In the genomic region with DNA sequence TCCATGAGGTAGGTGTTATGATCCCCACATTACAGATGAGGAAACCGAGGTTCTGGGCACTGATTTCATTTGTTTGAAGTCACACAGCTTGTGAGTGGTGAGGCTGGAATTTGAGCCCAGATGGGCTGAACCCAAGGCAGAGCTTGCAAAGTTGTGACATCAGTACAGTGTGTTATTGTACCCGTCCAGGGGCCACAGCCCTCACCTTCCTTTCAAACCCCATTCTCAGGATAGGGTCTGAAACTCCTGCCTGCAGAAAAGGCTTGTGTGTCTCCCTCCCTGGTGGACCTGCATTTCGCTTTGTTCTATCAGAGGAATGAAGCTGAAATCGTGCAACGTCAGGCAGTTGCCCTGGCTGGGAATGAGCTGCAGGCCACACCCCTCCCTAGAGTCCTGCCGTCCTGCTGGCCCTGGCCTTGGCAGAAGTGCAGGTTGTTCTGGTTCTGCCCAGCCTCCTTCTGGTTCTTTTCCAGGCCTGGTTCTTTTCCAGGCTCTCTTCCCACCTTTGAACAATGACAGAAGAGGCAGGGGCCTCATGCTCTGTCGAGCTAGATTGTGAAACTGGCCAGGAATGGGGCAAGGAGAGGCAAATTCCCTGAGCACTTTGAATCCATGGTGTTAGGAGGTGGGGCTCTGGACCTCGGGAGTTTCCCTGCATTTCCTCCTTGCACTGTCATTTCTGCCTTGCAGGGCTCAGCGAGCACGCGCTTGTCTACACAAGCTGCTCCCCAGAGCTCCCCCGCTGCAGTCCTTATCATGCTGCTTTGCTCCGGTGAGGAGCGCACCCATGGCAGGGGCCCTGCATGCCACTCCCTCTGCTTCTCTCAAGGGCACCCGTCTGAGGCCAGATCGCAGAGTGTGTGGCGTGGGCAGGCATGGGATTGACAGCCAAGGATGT, we compare ENCODE assay signal across 11 cellular contexts. TPM values are rescaled to one million over a fixed set of nuclear protein-coding genes. Genes with fewer than 3 reads are reported as not detected.
DNase-seq lines count a peak whose midpoint lies in the region; ATAC-seq lines count a peak whose summit lies in the region.
"Had no signal": no experiment of that assay in that cellular context is flagged by ENCODE, and none has a peak within 500 bp of the region (broad histone marks: within the 10 kb centered on the region; RNA-seq: fewer than 3 reads in every experiment).

No MANE protein-coding gene starts in this region.

- intact Hi-C loops in sciatic nerve (cut with DNase I) = no loop called here

- peak; percentile 68 for ATAC-seq in sciatic nerve
- no peak for ATAC-seq in HG03196 (IDR thresholded peaks at IDR 0.05; ENCODE audit: unreplicated experiment)
- ATAC-seq in HG03565 (IDR thresholded peaks at IDR 0.05; ENCODE audit: unreplicated experiment) = no peak
- ATAC-seq: activated CD4-positive, CD25-positive, alpha-beta regulatory T cell treated with anti-CD3 and anti-CD28 coated beads, Interleukin-2, amount 50 U/mL, for 24 hours; effector memory CD8-positive, alpha-beta T cell had no signal

- in situ Hi-C loops in T47D (cut with HindIII; ENCODE audit: low pct_unique_long_range_greater_than_20kb, low sequenced_read_pairs) = no loop called here

- DNase-seq in GM03348 (ENCODE audit: low spot score) (peak; percentile 61), T47D (ENCODE audit: low read depth in 1 of 2, low spot score in 1 of 2) (peak; percentile 57 to 62), islet precursor cell (peak; percentile 74), sciatic nerve (ENCODE audit: low spot score) (no peak), NCI-H526 treated with DMSO at 0.1 percent for 48 hours (lab: John Stamatoyannopoulos, UW) (no peak)
- no peak for DNase-seq in activated T-cell treated with anti-CD3 and anti-CD28 coated beads, Interleukin-2, amount 50 U/mL, for 48 hours
- DNase-seq: effector memory CD8-positive, alpha-beta T cell; NCI-H1092 had no signal

RNA-seq across cellular contexts. Expression of a gene that starts 8.2 kb away (rescaled TPM):
- total RNA-seq in sciatic nerve = 0.62 TPM

RNA-seq across cellular contexts. Expression of a gene that starts 22.8 kb away (rescaled TPM):
- total RNA-seq in sciatic nerve = not detected

Comparison
In these comparisons a context has a peak if more than half of its experiments do, and no peak if none do; other contexts are left out.
1. DNase-seq: peak in GM03348 (single experiment), T47D (2 of 2) and islet precursor cell (single experiment); none in sciatic nerve (single experiment), activated T-cell treated with anti-CD3 and anti-CD28 coated beads, Interleukin-2, amount 50 U/mL, for 48 hours (0 of 2) and NCI-H526 treated with DMSO at 0.1 percent for 48 hours (single experiment).